In the genomic region with DNA sequence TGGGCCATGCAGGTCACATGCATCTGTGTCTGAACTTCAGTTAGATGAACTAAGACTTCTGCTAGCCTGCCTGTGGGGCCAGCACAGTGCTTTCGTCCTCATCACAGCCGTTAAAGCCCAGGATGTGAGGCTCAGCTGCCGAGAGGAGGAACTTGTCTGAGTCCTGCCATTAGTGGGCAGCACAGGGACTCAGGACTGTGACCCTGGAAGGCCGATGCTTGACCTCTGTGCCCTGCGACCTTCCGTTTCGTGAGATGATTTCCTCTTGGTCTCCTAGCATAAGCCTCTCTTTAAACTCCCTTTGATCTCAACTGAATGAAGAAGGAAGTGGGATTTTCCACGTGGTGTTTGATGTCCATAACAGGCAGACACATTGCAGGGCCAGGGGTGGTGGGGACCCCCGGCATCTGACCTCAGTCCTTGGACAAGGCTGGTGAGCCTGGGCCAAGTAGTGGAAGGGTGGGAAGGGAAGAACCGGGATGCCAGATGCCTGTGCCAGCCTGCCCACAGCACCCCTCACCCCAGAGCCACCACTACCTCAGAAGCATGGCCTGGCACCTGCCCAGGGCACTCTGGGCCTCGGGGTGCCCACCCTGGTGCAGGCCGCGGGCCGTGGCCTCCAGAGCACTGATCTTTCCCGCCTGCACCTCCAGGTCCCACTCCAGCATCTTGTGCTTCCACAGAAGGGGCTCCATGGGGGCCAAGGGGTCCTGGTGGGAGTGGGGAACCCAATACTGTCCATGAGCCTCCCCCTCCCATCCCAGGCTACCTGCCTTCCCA, we compare ENCODE assay signal across 1 cellular context.
TF ChIP-seq lines count a peak whose summit lies in the region.

No MANE protein-coding gene starts in this region.

TF ChIP-seq in K562, 482 proteins besides CTCF, POLR2A, EP300 and RAD21:
- no peak for TF ChIP-seq NR2C2 (CRISPR knock-in tag; IDR thresholded peaks at IDR 0.05)
- TF ChIP-seq NR2C2 (tag; IDR thresholded peaks at IDR 0.05), result peak; percentile 85
- TF ChIP-seq EZH2 (IDR thresholded peaks at IDR 0.05; ENCODE audit: borderline replicate concordance, low read depth, low read length), result no peak
- peak; percentile 93 for TF ChIP-seq ESRRA (IDR thresholded peaks at IDR 0.05; ENCODE audit: borderline replicate concordance, low read depth)
- peak; percentile 81; the same call in 1 of the 2 replicates for TF ChIP-seq NR2C1 (IDR thresholded peaks at IDR 0.05)
- TF ChIP-seq NR2C1 (tag; IDR thresholded peaks at IDR 0.05), result peak; percentile 88
- 0 out of 4 replicates have a peak, but pooled peaks of 1 of the 2 experiments have one; percentile 23 for TF ChIP-seq RCOR1 (IDR thresholded peaks at IDR 0.05; ENCODE audit: borderline replicate concordance in 1 of 2, low read depth in 2 of 2, low read length in 2 of 2)
